9 cellular contexts compared by ENCODE assay signal in the genomic region with DNA sequence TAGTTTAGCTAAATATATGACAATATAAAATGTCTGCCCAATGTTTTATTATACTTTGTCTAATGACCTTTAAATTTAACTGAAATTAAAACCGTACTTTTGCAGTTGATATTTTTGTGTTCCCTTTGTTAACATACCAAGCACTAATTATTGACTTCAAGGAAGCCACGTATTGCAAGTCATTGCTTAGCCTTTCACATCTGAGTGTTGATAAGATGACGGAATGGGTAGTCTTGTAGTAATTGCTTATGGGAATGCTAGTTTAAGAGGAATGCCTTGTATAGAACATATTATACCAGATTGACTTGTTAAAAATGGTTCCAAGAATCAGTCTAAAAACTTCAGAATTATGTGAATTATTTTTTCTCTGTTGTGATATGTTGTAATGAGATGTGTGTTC.
"Had no signal": no experiment of that assay in that cellular context is flagged by ENCODE, and none has a peak within 500 bp of the region (broad histone marks: within the 10 kb centered on the region; RNA-seq: fewer than 3 reads in every experiment).

No MANE protein-coding gene starts in this region.

- H3K4me2 ChIP-seq: KMS-11 had no signal

- H3K27ac ChIP-seq: GM23248, KMS-11 had no signal

- H3K36me3 ChIP-seq: HAP-1 had no signal

- H3K9ac ChIP-seq: GM23248, KMS-11 had no signal

- DNase-seq: GM23248, GOT3, H7, HFFc6, IMR-90, KBM-7 had no signal

- H3K4me1 ChIP-seq: HAP-1 had no signal

- H3K9me3 ChIP-seq: HAP-1 had no signal

- H2AFZ ChIP-seq: GM23248 had no signal

- ATAC-seq: HCT116 had no signal

- H3K4me3 ChIP-seq: GM23248, HAP-1 had no signal
